In genomic region chr7:115229401-115230083, GRCh38 we compare ENCODE assay signal across 17 cellular contexts.
DNase-seq lines count a peak whose midpoint lies in the region; ATAC-seq, FAIRE-seq and TF ChIP-seq lines count a peak whose summit lies in the region.
"Had no signal": no experiment of that assay in that cellular context is flagged by ENCODE, and none has a peak within 500 bp of the region (broad histone marks: within the 10 kb centered on the region; RNA-seq: fewer than 3 reads in every experiment).

No MANE protein-coding gene starts in this region.

- TF ChIP-seq CTCF in activated CD8-positive, alpha-beta T cell treated with anti-CD3 and anti-CD28 coated beads for 36 hours (IDR thresholded peaks at IDR 0.05) = no peak
- TF ChIP-seq CTCF in bronchial epithelial cell (IDR thresholded peaks at IDR 0.05; ENCODE audit: insufficient read depth, low read length, severe bottlenecking) (no peak), upper lobe of right lung (IDR thresholded peaks at IDR 0.05) (no peak), OCI-LY7 (conservative IDR thresholded peaks at IDR 0.05; ENCODE audit: low read length) (no peak)

- POLR2A ChIA-PET in activated CD8-positive, alpha-beta T cell treated with anti-CD3 and anti-CD28 coated beads for 36 hours (lab: Charles Lee) = no interaction called here
- POLR2A ChIA-PET in activated CD8-positive, alpha-beta T cell treated with anti-CD3 and anti-CD28 coated beads, Interleukin-2, amount 10 ng/mL, durations not matched to agents 7 days and 5 days (lab: Charles Lee) = no interaction called here
- POLR2A ChIA-PET in OCI-LY7 (lab: Charles Lee) = interaction anchor here (0.6 kb wide), 1 partner anchor 122 kb away, joined by 4 read pairs; no protein-coding TSS in a partner anchor

- peaks cover 16% of the 10 kb centered on the region for H3K4me1 Mint-ChIP-seq in activated CD8-positive, alpha-beta T cell treated with anti-CD3 and anti-CD28 coated beads for 36 hours (ENCODE audit: low read depth)
- peaks cover 5% of the 10 kb centered on the region for H3K4me1 Mint-ChIP-seq in activated CD8-positive, alpha-beta T cell treated with anti-CD3 and anti-CD28 coated beads, Interleukin-2, amount 10 ng/mL, durations not matched to agents 7 days and 5 days (ENCODE audit: low read depth)

- FAIRE-seq in bronchial epithelial cell (lab: Jason Lieb, UNC) = no peak

- no TSS peak for BruUV-seq in OCI-LY7 (replicated peaks; lab: Mats Ljungman, UMichigan)

- H3K4me3 ChIP-seq in bronchial epithelial cell (ENCODE audit: low read depth, low read length) (no peak overlapping the region), upper lobe of right lung (no peak overlapping the region), OCI-LY7 (ENCODE audit: low read depth, low read length, poor library complexity, severe bottlenecking) (no peak overlapping the region)
- H3K4me3 ChIP-seq: psoas muscle had no signal

- H3K79me2 ChIP-seq in OCI-LY7 (ENCODE audit: insufficient read depth, low read depth, low read length) = no peaks in the 10 kb centered on the region

- no peak for ATAC-seq in activated CD8-positive, alpha-beta T cell treated with anti-CD3 and anti-CD28 coated beads for 36 hours
- no peak for ATAC-seq in activated CD8-positive, alpha-beta T cell treated with anti-CD3 and anti-CD28 coated beads, Interleukin-2, amount 10 ng/mL, durations not matched to agents 7 days and 5 days
- ATAC-seq in upper lobe of right lung (peak; percentile 74), HG02798 (IDR thresholded peaks at IDR 0.05; ENCODE audit: poor library complexity, unreplicated experiment) (no peak)
- ATAC-seq: naive thymus-derived CD8-positive, alpha-beta T cell; psoas muscle had no signal

- H3K9me2 ChIP-seq in OCI-LY7 (ENCODE audit: insufficient read depth, low read length) = no peaks in the 10 kb centered on the region

- no peak overlapping the region for H3K27ac Mint-ChIP-seq in activated CD8-positive, alpha-beta T cell treated with anti-CD3 and anti-CD28 coated beads for 36 hours
- H3K27ac Mint-ChIP-seq in activated CD8-positive, alpha-beta T cell treated with anti-CD3 and anti-CD28 coated beads, Interleukin-2, amount 10 ng/mL, durations not matched to agents 7 days and 5 days = no peak overlapping the region
- H3K27ac Mint-ChIP-seq: activated naive CD4-positive, alpha-beta T cell treated with anti-CD3 and anti-CD28 coated beads for 36 hours had no signal

- CTCF ChIA-PET in activated CD8-positive, alpha-beta T cell treated with anti-CD3 and anti-CD28 coated beads for 36 hours (lab: Charles Lee) = no interaction called here
- CTCF ChIA-PET in activated CD8-positive, alpha-beta T cell treated with anti-CD3 and anti-CD28 coated beads, Interleukin-2, amount 10 ng/mL, durations not matched to agents 7 days and 5 days (lab: Charles Lee) = no interaction called here
- CTCF ChIA-PET in OCI-LY7 (lab: Charles Lee; ENCODE audit: unreplicated experiment) = no interaction called here

- no peak overlapping the region for H3K4me2 ChIP-seq in OCI-LY7 (ENCODE audit: low read length)

- H3K27me3 ChIP-seq in bronchial epithelial cell (ENCODE audit: control insufficient read depth, insufficient read depth, low read length) (no peaks in the 10 kb centered on the region), upper lobe of right lung (no peaks in the 10 kb centered on the region)

- H4K20me1 ChIP-seq in OCI-LY7 (ENCODE audit: insufficient read depth, low read length) = no peaks in the 10 kb centered on the region

- peak; percentile 3 for DNase-seq in activated CD8-positive, alpha-beta T cell treated with anti-CD3 and anti-CD28 coated beads for 36 hours
- DNase-seq in activated CD8-positive, alpha-beta T cell treated with anti-CD3 and anti-CD28 coated beads, Interleukin-2, amount 10 ng/mL, durations not matched to agents 7 days and 5 days = no peak
- DNase-seq in NCI-H510A treated with DMSO at 0.1 percent for 48 hours (lab: John Stamatoyannopoulos, UW) (peak; percentile 16), bronchial epithelial cell (ENCODE audit: low read depth) (peak; percentile 12), upper lobe of right lung (no peak), NCI-H1092 (lab: John Stamatoyannopoulos, UW) (no peak), OCI-LY7 (ENCODE audit: low spot score) (no peak)
- DNase-seq: activated CD4-positive, CD25-positive, alpha-beta regulatory T cell; activated naive CD4-positive, alpha-beta T cell treated with anti-CD3 and anti-CD28 coated beads for 36 hours; effector CD8-positive, alpha-beta T cell; GF-D8; Karpas-422; NCI-H187; NCI-H526 treated with DMSO at 0.1 percent for 48 hours; psoas muscle had no signal

- intact Hi-C loops in activated CD8-positive, alpha-beta T cell treated with anti-CD3 and anti-CD28 coated beads for 36 hours (cut with micrococcal nuclease) = no loop called here
- intact Hi-C loops in upper lobe of right lung (cut with DNase I) (no loop called here), OCI-LY7 (cut with micrococcal nuclease; ENCODE audit: unreplicated experiment) (no loop called here)

- H3K4me1 ChIP-seq in upper lobe of right lung (no peaks in the 10 kb centered on the region), OCI-LY7 (ENCODE audit: insufficient read depth, low read length, poor library complexity, severe bottlenecking) (no peaks in the 10 kb centered on the region)
- H3K4me1 ChIP-seq: psoas muscle had no signal

- no peak overlapping the region for H3K4me3 Mint-ChIP-seq in activated CD8-positive, alpha-beta T cell treated with anti-CD3 and anti-CD28 coated beads for 36 hours
- no peak overlapping the region for H3K4me3 Mint-ChIP-seq in activated CD8-positive, alpha-beta T cell treated with anti-CD3 and anti-CD28 coated beads, Interleukin-2, amount 10 ng/mL, durations not matched to agents 7 days and 5 days
- H3K4me3 Mint-ChIP-seq: activated naive CD4-positive, alpha-beta T cell treated with anti-CD3 and anti-CD28 coated beads for 36 hours; naive thymus-derived CD8-positive, alpha-beta T cell had no signal

- no peaks in the 10 kb centered on the region for H3K9me3 Mint-ChIP-seq in activated CD8-positive, alpha-beta T cell treated with anti-CD3 and anti-CD28 coated beads for 36 hours
- no peaks in the 10 kb centered on the region for H3K9me3 Mint-ChIP-seq in activated CD8-positive, alpha-beta T cell treated with anti-CD3 and anti-CD28 coated beads, Interleukin-2, amount 10 ng/mL, durations not matched to agents 7 days and 5 days (ENCODE audit: insufficient read depth)
- H3K9me3 Mint-ChIP-seq: activated naive CD4-positive, alpha-beta T cell treated with anti-CD3 and anti-CD28 coated beads for 36 hours had no signal

- no peak overlapping the region for H2AFZ ChIP-seq in OCI-LY7 (ENCODE audit: low read length)

- H3K27me3 Mint-ChIP-seq in activated CD8-positive, alpha-beta T cell treated with anti-CD3 and anti-CD28 coated beads for 36 hours = peaks cover 2% of the 10 kb centered on the region
- peaks cover 6% of the 10 kb centered on the region for H3K27me3 Mint-ChIP-seq in activated CD8-positive, alpha-beta T cell treated with anti-CD3 and anti-CD28 coated beads, Interleukin-2, amount 10 ng/mL, durations not matched to agents 7 days and 5 days (ENCODE audit: low read depth)

- H3K27ac ChIP-seq in upper lobe of right lung (no peak overlapping the region), OCI-LY7 (ENCODE audit: low read depth, low read length, poor library complexity, severe bottlenecking) (no peak overlapping the region)
- H3K27ac ChIP-seq: psoas muscle had no signal

- no peaks in the 10 kb centered on the region for H3K36me3 Mint-ChIP-seq in activated CD8-positive, alpha-beta T cell treated with anti-CD3 and anti-CD28 coated beads for 36 hours (ENCODE audit: low read depth)
- no peaks in the 10 kb centered on the region for H3K36me3 Mint-ChIP-seq in activated CD8-positive, alpha-beta T cell treated with anti-CD3 and anti-CD28 coated beads, Interleukin-2, amount 10 ng/mL, durations not matched to agents 7 days and 5 days (ENCODE audit: low read depth)
- H3K36me3 Mint-ChIP-seq: naive thymus-derived CD8-positive, alpha-beta T cell had no signal

- H3K36me3 ChIP-seq in bronchial epithelial cell (ENCODE audit: control insufficient read depth, insufficient read depth, low read length) (no peaks in the 10 kb centered on the region), upper lobe of right lung (no peaks in the 10 kb centered on the region), OCI-LY7 (ENCODE audit: insufficient read depth, low read length) (no peaks in the 10 kb centered on the region)

- H3K9me3 ChIP-seq in upper lobe of right lung (no peaks in the 10 kb centered on the region), OCI-LY7 (ENCODE audit: low read length) (no peaks in the 10 kb centered on the region)
- H3K9me3 ChIP-seq: psoas muscle had no signal

Comparison
In these comparisons a context has a peak if more than half of its experiments do, and no peak if none do; other contexts are left out.
1. DNase-seq: peak in activated CD8-positive, alpha-beta T cell treated with anti-CD3 and anti-CD28 coated beads for 36 hours (single experiment), NCI-H510A treated with DMSO at 0.1 percent for 48 hours (single experiment) and bronchial epithelial cell (single experiment); none in activated CD8-positive, alpha-beta T cell treated with anti-CD3 and anti-CD28 coated beads, Interleukin-2, amount 10 ng/mL, durations not matched to agents 7 days and 5 days (single experiment), upper lobe of right lung (single experiment), NCI-H1092 (single experiment) and OCI-LY7 (single experiment).